ENCODE assay signal across 21 cellular contexts in genomic region chr6:105194106-105194505, GRCh38. TPM values are rescaled to one million over a fixed set of nuclear protein-coding genes. Genes with fewer than 3 reads are reported as not detected.
"Had no signal": no experiment of that assay in that cellular context is flagged by ENCODE, and none has a peak within 500 bp of the region (broad histone marks: within the 10 kb centered on the region; RNA-seq: fewer than 3 reads in every experiment).

No MANE protein-coding gene starts in this region.

- H3K27me3 ChIP-seq: foreskin keratinocyte, sigmoid colon, stomach, transverse colon had no signal

- H3K4me1 ChIP-seq: left ventricle myocardium inferior, lower lobe of right lung, sigmoid colon, stomach, transverse colon had no signal

- H3K4me3 ChIP-seq: left ventricle myocardium inferior, lower lobe of right lung, sigmoid colon, skin epidermis, stomach, thoracic aorta, transverse colon had no signal

- H3K36me3 ChIP-seq: left ventricle myocardium inferior, lower lobe of right lung, sigmoid colon, stomach, thoracic aorta, transverse colon had no signal

- H3K27ac ChIP-seq: foreskin keratinocyte, left ventricle myocardium inferior, lower lobe of right lung, sigmoid colon, stomach, thoracic aorta, transverse colon had no signal

- H3K9me3 ChIP-seq: lower lobe of right lung, sigmoid colon, thoracic aorta, transverse colon had no signal

- FAIRE-seq: endometrium, kidney had no signal

- H3K27ac Mint-ChIP-seq: memory B cell; mesothelial cell of epicardium; nephron; stimulated activated naive B cell treated with anti-CD40 and anti-IgM and Interleukin-4, amounts not matched to agents 10 μg/mL and 1 μg/mL and 100 μg/mL, for 72 hours had no signal

- H3K9me3 Mint-ChIP-seq: stimulated activated naive B cell treated with anti-CD40 and anti-IgM and Interleukin-4, amounts not matched to agents 10 μg/mL and 1 μg/mL and 100 μg/mL, for 72 hours had no signal

- ATAC-seq: esophagus mucosa; foreskin keratinocyte; left cardiac atrium; lower lobe of right lung; stimulated activated naive B cell treated with anti-CD40 and anti-IgM and Interleukin-4, amounts not matched to agents 10 μg/mL and 1 μg/mL and 100 μg/mL, for 72 hours had no signal

- H3K4me1 Mint-ChIP-seq: memory B cell; stimulated activated naive B cell treated with anti-CD40 and anti-IgM and Interleukin-4, amounts not matched to agents 10 μg/mL and 1 μg/mL and 100 μg/mL, for 72 hours had no signal

- H3K4me3 Mint-ChIP-seq: memory B cell; mesothelial cell of epicardium; nephron; stimulated activated naive B cell treated with anti-CD40 and anti-IgM and Interleukin-4, amounts not matched to agents 10 μg/mL and 1 μg/mL and 100 μg/mL, for 72 hours had no signal

- H3K36me3 Mint-ChIP-seq: memory B cell; stimulated activated naive B cell treated with anti-CD40 and anti-IgM and Interleukin-4, amounts not matched to agents 10 μg/mL and 1 μg/mL and 100 μg/mL, for 72 hours had no signal

- DNase-seq: effector memory CD4-positive, alpha-beta T cell; foreskin keratinocyte; kidney; left cardiac atrium; left ventricle myocardium inferior; lower lobe of right lung; posterior cingulate gyrus; sigmoid colon; stimulated activated CD4-positive, alpha-beta T cell treated with anti-CD3 and anti-CD28 coated beads, Interleukin-2, amount 100 ng/mL, for 24 hours; stimulated activated CD4-positive, alpha-beta T cell treated with anti-CD3 and anti-CD28 coated beads, Interleukin-4, amount 100 ng/mL, for 4 hours; stimulated activated naive B cell treated with anti-CD40 and anti-IgM and Interleukin-4, amounts not matched to agents 10 μg/mL and 1 μg/mL and 100 μg/mL, for 72 hours; stomach; substantia nigra; transverse colon had no signal

RNA-seq across cellular contexts. Expression of gene POPDC3, which starts 14.3 kb away (rescaled TPM):
- total RNA-seq: esophagus mucosa, kidney, thoracic aorta had no signal
